ENCODE assay signal across 19 cellular contexts in genomic region chr13:110056640-110057039, GRCh38.
DNase-seq lines count a peak whose midpoint lies in the region; ATAC-seq, FAIRE-seq and TF ChIP-seq lines count a peak whose summit lies in the region.
"Had no signal": no experiment of that assay in that cellular context is flagged by ENCODE, and none has a peak within 500 bp of the region (broad histone marks: within the 10 kb centered on the region; RNA-seq: fewer than 3 reads in every experiment).

No MANE protein-coding gene starts in this region.

- no peak for TF ChIP-seq RAD21 in K562 (CRISPR knock-in tag; conservative IDR thresholded peaks at IDR 0.05 in 1 of 2, IDR thresholded peaks at IDR 0.05 in 1 of 2)

- intact Hi-C loops in MCF 10A (cut with micrococcal nuclease) (no loop called here), breast epithelium (cut with DNase I; ENCODE audit: low total_unique reads) (no loop called here), K562 (cut with micrococcal nuclease) (no loop called here), aorta (cut with DNase I) (loop anchor here in 1 of 2 donors (5.0 kb wide), 2 partner anchors 34 to 51 kb away; no protein-coding TSS in a partner anchor)

- H3K4me1 Mint-ChIP-seq in MCF 10A (ENCODE audit: insufficient read depth, unreplicated experiment) = peaks cover 6% of the 10 kb centered on the region
- peaks cover 6% of the 10 kb centered on the region for H3K4me1 Mint-ChIP-seq in nephron progenitor cell

- no peaks in the 10 kb centered on the region for H3K27me3 ChIP-seq in breast epithelium
- H3K27me3 ChIP-seq in K562 (ENCODE audit: control insufficient read depth in 2 of 2, insufficient read depth in 2 of 2, low read length in 2 of 2) = peaks cover 0 to 15% of the 10 kb centered on the region in 2 experiments; a peak in 2 of 5 replicates
- no peaks in the 10 kb centered on the region for H3K27me3 ChIP-seq in aorta (ENCODE audit: control insufficient read depth in 1 of 2, insufficient read depth in 2 of 2, low read length in 1 of 2)

- H3K27me3 Mint-ChIP-seq in MCF 10A (ENCODE audit: insufficient read depth, unreplicated experiment) (no peaks in the 10 kb centered on the region), nephron progenitor cell (ENCODE audit: low read depth, poor library complexity) (no peaks in the 10 kb centered on the region)

- WGBS in K562 (ENCODE audit: insufficient coverage, low coverage, missing lambda C conversion rate) = 0% methylated on average over 5 of the region's 5 CpGs
- whole genome bisulfite sequencing in aorta, 2 donors = 75 to 82% methylated on average over 5 of the region's 5 CpGs

- no peak for ATAC-seq in K562
- peak; percentile 46 for ATAC-seq in aorta (ENCODE audit: low FRiP score)
- no peak for ATAC-seq in GM19324 (IDR thresholded peaks at IDR 0.05; ENCODE audit: low FRiP score, unreplicated experiment)
- ATAC-seq: CD8-positive, alpha-beta T cell had no signal

- no peak for TF ChIP-seq EP300 in K562 (IDR thresholded peaks at IDR 0.05; ENCODE audit: low read length)

- no peak for TF ChIP-seq POLR2A in breast epithelium (IDR thresholded peaks at IDR 0.05)
- TF ChIP-seq POLR2A in K562 (conservative IDR thresholded peaks at IDR 0.05) = no peak

- H3K9me3 ChIP-seq in breast epithelium (no peaks in the 10 kb centered on the region), K562 (replicated peaks; ENCODE audit: control insufficient read depth, insufficient read depth, low read depth, low read length) (no peaks in the 10 kb centered on the region), aorta (ENCODE audit: control insufficient read depth, low read length) (peaks cover 5% of the 10 kb centered on the region)

- H3K36me3 ChIP-seq in breast epithelium = no peaks in the 10 kb centered on the region
- no peaks in the 10 kb centered on the region for H3K36me3 ChIP-seq in K562 (ENCODE audit: control insufficient read depth, insufficient read depth, low read length)
- peaks cover 0 to 2% of the 10 kb centered on the region in 2 donors for H3K36me3 ChIP-seq in aorta (ENCODE audit: control insufficient read depth in 1 of 2, insufficient read depth in 2 of 2, low read length in 1 of 2)

- H3K4me3 ChIP-seq in breast epithelium = no peak overlapping the region
- H3K4me3 ChIP-seq in K562 = no peak overlapping the region
- peak overlapping the region; percentile 8 to 51 for H3K4me3 ChIP-seq in aorta (ENCODE audit: low read length in 2 of 2)
- H3K4me3 ChIP-seq: GM23248 had no signal

- no peak overlapping the region for H3K4me3 Mint-ChIP-seq in MCF 10A (ENCODE audit: unreplicated experiment)
- H3K4me3 Mint-ChIP-seq in nephron progenitor cell = no peak overlapping the region
- H3K4me3 Mint-ChIP-seq: CD8-positive, alpha-beta T cell; H9 had no signal

- H3K4me2 ChIP-seq in K562 (ENCODE audit: insufficient read depth, low read length) = no peak overlapping the region

- CTCF ChIA-PET in MCF 10A (lab: Yijun Ruan, JAX) = no interaction called here
- CTCF ChIA-PET in K562 (lab: Yijun Ruan, JAX; ENCODE audit: low intra/inter-chr PET ratio) = no interaction called here

- H4K20me1 ChIP-seq in K562 (replicated peaks; ENCODE audit: control insufficient read depth, insufficient read depth, low read length) = no peaks in the 10 kb centered on the region

- H3K9me3 Mint-ChIP-seq in MCF 10A (ENCODE audit: unreplicated experiment) (no peaks in the 10 kb centered on the region), nephron progenitor cell (no peaks in the 10 kb centered on the region)
- H3K9me3 Mint-ChIP-seq: CD8-positive, alpha-beta T cell; H9 had no signal

- no peak overlapping the region for H2AFZ ChIP-seq in K562 (ENCODE audit: low read depth, low read length)
- H2AFZ ChIP-seq: GM23248 had no signal

- in situ Hi-C loops in K562 (cut with MboI) = no loop called here

- no peaks in the 10 kb centered on the region for H3K79me2 ChIP-seq in K562 (ENCODE audit: control insufficient read depth, insufficient read depth, low read length)

- POLR2A ChIA-PET in MCF 10A (lab: Yijun Ruan, JAX) (no interaction called here), K562 (lab: Yijun Ruan, JAX) (no interaction called here)

- H3K36me3 Mint-ChIP-seq in MCF 10A (ENCODE audit: insufficient read depth, unreplicated experiment) (no peaks in the 10 kb centered on the region), nephron progenitor cell (ENCODE audit: low read depth) (no peaks in the 10 kb centered on the region)
- H3K36me3 Mint-ChIP-seq: CD8-positive, alpha-beta T cell had no signal

- H3K27ac ChIP-seq in breast epithelium = no peak overlapping the region
- H3K27ac ChIP-seq in K562 (ENCODE audit: extremely low read depth, low read depth, low read length) = no peak overlapping the region
- peak overlapping the region in 1 of 2 donors; percentile 81 for H3K27ac ChIP-seq in aorta (ENCODE audit: low read depth in 1 of 2, low read length in 2 of 2)
- H3K27ac ChIP-seq: 22Rv1, C4-2B, GM23248 had no signal

- no peak for FAIRE-seq in K562 (lab: Jason Lieb, UNC)
- FAIRE-seq: D721Med, HTR-8/SVneo had no signal

- H3K27ac Mint-ChIP-seq in MCF 10A (ENCODE audit: low read depth, unreplicated experiment) = peak overlapping the region; percentile 83
- peak overlapping the region; percentile 9 for H3K27ac Mint-ChIP-seq in nephron progenitor cell
- H3K27ac Mint-ChIP-seq: CD8-positive, alpha-beta T cell had no signal

- no peak overlapping the region for H3K9ac ChIP-seq in K562 (ENCODE audit: insufficient read depth in 1 of 2, low read depth in 2 of 2, low read length in 2 of 2)
- H3K9ac ChIP-seq: GM23248 had no signal

- BruUV-seq in MCF 10A (replicated peaks; lab: Mats Ljungman, UMichigan) = no TSS peak
- BruUV-seq in K562 (replicated peaks; lab: Mats Ljungman, UMichigan) = no TSS peak

- DNase-seq in MCF 10A (ENCODE audit: unreplicated experiment) (no peak), breast epithelium (ENCODE audit: low spot score in 2 of 2) (no peak), K562 (ENCODE audit: extremely low read depth in 1 of 4, low spot score in 3 of 4) (no peak), nephron progenitor cell (no peak), aorta (no peak), AG08395 (ENCODE audit: low spot score) (no peak), NCI-H2029 (lab: John Stamatoyannopoulos, UW) (no peak)
- DNase-seq: CD8-positive, alpha-beta T cell; COR-L47; DND-41; GDM1; GM23248; H9; KG1 had no signal

- H3K9me1 ChIP-seq in K562 (ENCODE audit: control insufficient read depth, insufficient read depth, low read length) = no peaks in the 10 kb centered on the region

- TF ChIP-seq CTCF in MCF 10A (IDR thresholded peaks at IDR 0.05; ENCODE audit: unreplicated experiment) (no peak), breast epithelium (IDR thresholded peaks at IDR 0.05) (no peak), K562 (IDR thresholded peaks at IDR 0.05 in 2 of 3, conservative IDR thresholded peaks at IDR 0.05 in 1 of 3; ENCODE audit: insufficient read depth in 2 of 3, low read depth in 1 of 3, low read length in 3 of 3) (no peak), nephron progenitor cell (IDR thresholded peaks at IDR 0.05) (no peak)

- H3K4me1 ChIP-seq in breast epithelium (no peaks in the 10 kb centered on the region), K562 (replicated peaks in 1 of 2; ENCODE audit: control insufficient read depth in 2 of 2, insufficient read depth in 2 of 2, low read length in 2 of 2) (no peaks in the 10 kb centered on the region), aorta (ENCODE audit: control insufficient read depth in 1 of 2, insufficient read depth in 2 of 2, low read length in 2 of 2) (no peaks in the 10 kb centered on the region)

TF ChIP-seq in K562, 482 proteins besides CTCF, POLR2A, EP300 and RAD21:
- TF ChIP-seq C11orf30 (IDR thresholded peaks at IDR 0.05; ENCODE audit: low read depth) = 0 out of 2 replicates have a peak, but pooled peaks have one; percentile 7
- TF ChIP-seq ZNF239 (CRISPR knock-in tag; IDR thresholded peaks at IDR 0.05) = no peak
- TF ChIP-seq HSF4 (CRISPR knock-in tag; IDR thresholded peaks at IDR 0.05; ENCODE audit: borderline replicate concordance) = no peak
- no peak for TF ChIP-seq ETV1 (tag; conservative IDR thresholded peaks at IDR 0.05; ENCODE audit: low read depth)
- peak; percentile 48 for TF ChIP-seq ZNF316 (IDR thresholded peaks at IDR 0.05)
- 0 out of 2 replicates have a peak, but pooled peaks have one; percentile 25 for TF ChIP-seq MAFK (IDR thresholded peaks at IDR 0.05; ENCODE audit: low read length)
- no peak for TF ChIP-seq EP400 (IDR thresholded peaks at IDR 0.05)

Comparison
In these comparisons a context has a peak if more than half of its experiments do, and no peak if none do; other contexts are left out.
1. H3K4me3 ChIP-seq: peak in aorta (2 of 2); none in breast epithelium (0 of 3) and K562 (single experiment).